In genomic region chr11:638616-639323, GRCh38 we compare ENCODE assay signal across 16 cellular contexts. TPM values are rescaled to one million over a fixed set of nuclear protein-coding genes. Genes with fewer than 3 reads are reported as not detected.
DNase-seq lines count a peak whose midpoint lies in the region; ATAC-seq, FAIRE-seq and TF ChIP-seq lines count a peak whose summit lies in the region.
"Had no signal": no experiment of that assay in that cellular context is flagged by ENCODE, and none has a peak within 500 bp of the region (broad histone marks: within the 10 kb centered on the region; RNA-seq: fewer than 3 reads in every experiment).

No MANE protein-coding gene starts in this region.

- H3K9me3 Mint-ChIP-seq in activated T-cell treated with anti-CD3 and anti-CD28 coated beads, Interleukin-2, amount 50 U/mL, for 72 hours, result no peaks in the 10 kb centered on the region
- no peaks in the 10 kb centered on the region for H3K9me3 Mint-ChIP-seq in activated T-cell treated with anti-CD3 and anti-CD28 coated beads, Interleukin-2, amount 50 U/mL, for 24 hours
- no peaks in the 10 kb centered on the region for H3K9me3 Mint-ChIP-seq in activated T-helper 17 cell treated with anti-CD3 and anti-CD28 coated beads, Interleukin-2, amount 50 U/mL, for 72 hours

- H3F3A ChIP-seq in smooth muscle cell (ENCODE audit: low read depth), result no peaks in the 10 kb centered on the region

- H3K4me2 ChIP-seq in smooth muscle cell, result peak overlapping the region; percentile 77

- peaks cover 23% of the 10 kb centered on the region for H3K4me1 ChIP-seq in smooth muscle cell (ENCODE audit: low read depth)

- H3K27me3 ChIP-seq in smooth muscle cell (ENCODE audit: low read depth), result peaks cover 21% of the 10 kb centered on the region
- H3K27me3 ChIP-seq: MG63 had no signal

- H3K9me3 ChIP-seq in iPS-18c (ENCODE audit: control insufficient read depth, insufficient read depth, low read length), result no peaks in the 10 kb centered on the region
- no peaks in the 10 kb centered on the region for H3K9me3 ChIP-seq in smooth muscle cell (replicated peaks; ENCODE audit: low read depth)
- H3K9me3 ChIP-seq: MG63 had no signal

- H3K36me3 Mint-ChIP-seq in activated T-cell treated with anti-CD3 and anti-CD28 coated beads, Interleukin-2, amount 50 U/mL, for 72 hours (ENCODE audit: insufficient read depth in 2 of 2), result peaks cover 0 to 3% of the 10 kb centered on the region in 2 donors
- H3K36me3 Mint-ChIP-seq in activated T-cell treated with anti-CD3 and anti-CD28 coated beads, Interleukin-2, amount 50 U/mL, for 24 hours (ENCODE audit: low read depth), result peaks cover 3% of the 10 kb centered on the region
- H3K36me3 Mint-ChIP-seq in activated T-helper 17 cell treated with anti-CD3 and anti-CD28 coated beads, Interleukin-2, amount 50 U/mL, for 72 hours (ENCODE audit: low read depth), result peaks cover 10% of the 10 kb centered on the region

- H3K36me3 ChIP-seq in smooth muscle cell (ENCODE audit: low read depth), result no peaks in the 10 kb centered on the region

- H3K27ac ChIP-seq in smooth muscle cell (ENCODE audit: low read depth), result peak overlapping the region; percentile 85

- peak overlapping the region; percentile 44 to 51 for H3K4me3 Mint-ChIP-seq in activated T-cell treated with anti-CD3 and anti-CD28 coated beads, Interleukin-2, amount 50 U/mL, for 72 hours
- H3K4me3 Mint-ChIP-seq in activated T-cell treated with anti-CD3 and anti-CD28 coated beads, Interleukin-2, amount 50 U/mL, for 24 hours, result no peak overlapping the region
- peak overlapping the region; percentile 39 for H3K4me3 Mint-ChIP-seq in activated T-helper 17 cell treated with anti-CD3 and anti-CD28 coated beads, Interleukin-2, amount 50 U/mL, for 72 hours

- no peak for DNase-seq in activated T-cell treated with anti-CD3 and anti-CD28 coated beads, Interleukin-2, amount 50 U/mL, for 72 hours
- DNase-seq in activated T-cell treated with anti-CD3 and anti-CD28 coated beads, Interleukin-2, amount 50 U/mL, for 24 hours, result no peak
- no peak for DNase-seq in smooth muscle cell (lab: John Stamatoyannopoulos, UW; ENCODE audit: unreplicated experiment)
- DNase-seq in hippocampal formation (lab: John Stamatoyannopoulos, UW), result no peak
- DNase-seq in RCC 7860 (ENCODE audit: low spot score), result no peak
- no peak for DNase-seq in mucosa of gallbladder (ENCODE audit: low spot score)
- DNase-seq: cerebellar nuclear complex, DMS79 treated with DMSO at 0.1 percent for 48 hours, MG63 had no signal

- H3K4me1 Mint-ChIP-seq in activated T-cell treated with anti-CD3 and anti-CD28 coated beads, Interleukin-2, amount 50 U/mL, for 72 hours (ENCODE audit: low read depth), result peaks cover 13% of the 10 kb centered on the region
- H3K4me1 Mint-ChIP-seq in activated T-cell treated with anti-CD3 and anti-CD28 coated beads, Interleukin-2, amount 50 U/mL, for 24 hours (ENCODE audit: low read depth), result peaks cover 19% of the 10 kb centered on the region
- H3K4me1 Mint-ChIP-seq in activated T-helper 17 cell treated with anti-CD3 and anti-CD28 coated beads, Interleukin-2, amount 50 U/mL, for 72 hours, result no peaks in the 10 kb centered on the region

- H3K4me3 ChIP-seq in iPS-18c (ENCODE audit: insufficient read depth, low read depth, low read length), result peak overlapping the region; percentile 50; the same call in 1 of the 2 replicates
- H3K4me3 ChIP-seq in smooth muscle cell, result peak overlapping the region; percentile 9
- H3K4me3 ChIP-seq: GM12878, MG63 had no signal

- no peaks in the 10 kb centered on the region for H3K79me2 ChIP-seq in smooth muscle cell (ENCODE audit: low read depth)

- FAIRE-seq in RCC 7860 (lab: Jason Lieb, UNC), result no peak
- FAIRE-seq: GM12878, islet of Langerhans had no signal

- peaks cover 81% of the 10 kb centered on the region for H4K20me1 ChIP-seq in smooth muscle cell (ENCODE audit: low read depth)

- ATAC-seq in activated T-cell treated with anti-CD3 and anti-CD28 coated beads, Interleukin-2, amount 50 U/mL, for 72 hours (replicated peaks in 1 of 2), result no peak
- no peak for ATAC-seq in activated T-helper 17 cell treated with anti-CD3 and anti-CD28 coated beads, Interleukin-2, amount 50 U/mL, for 72 hours (replicated peaks)
- ATAC-seq: GM12878 had no signal

- H3K27me3 Mint-ChIP-seq in activated T-cell treated with anti-CD3 and anti-CD28 coated beads, Interleukin-2, amount 50 U/mL, for 72 hours (ENCODE audit: low read depth), result peaks cover 15% of the 10 kb centered on the region
- H3K27me3 Mint-ChIP-seq in activated T-cell treated with anti-CD3 and anti-CD28 coated beads, Interleukin-2, amount 50 U/mL, for 24 hours, result peaks cover 49% of the 10 kb centered on the region
- peaks cover 8% of the 10 kb centered on the region for H3K27me3 Mint-ChIP-seq in activated T-helper 17 cell treated with anti-CD3 and anti-CD28 coated beads, Interleukin-2, amount 50 U/mL, for 72 hours

- H2AFZ ChIP-seq in smooth muscle cell (ENCODE audit: low read depth), result no peak overlapping the region

- H3K27ac Mint-ChIP-seq in activated T-cell treated with anti-CD3 and anti-CD28 coated beads, Interleukin-2, amount 50 U/mL, for 72 hours, result peak overlapping the region; percentile 57
- no peak overlapping the region for H3K27ac Mint-ChIP-seq in activated T-cell treated with anti-CD3 and anti-CD28 coated beads, Interleukin-2, amount 50 U/mL, for 24 hours
- H3K27ac Mint-ChIP-seq in activated T-helper 17 cell treated with anti-CD3 and anti-CD28 coated beads, Interleukin-2, amount 50 U/mL, for 72 hours, result no peak overlapping the region

- 6% methylated on average over 27 of the region's 27 CpGs for WGBS in smooth muscle cell (ENCODE audit: low lambda C conversion rate)

- H3K9ac ChIP-seq in smooth muscle cell (ENCODE audit: low read depth), result peak overlapping the region; percentile 53

- TF ChIP-seq CTCF in smooth muscle cell (IDR thresholded peaks at IDR 0.05; ENCODE audit: borderline replicate concordance, insufficient read depth, poor library complexity, severe bottlenecking), result no peak

RNA-seq across cellular contexts. Expression of gene DRD4, which starts 1.7 kb away (rescaled TPM):
- total RNA-seq in activated T-cell treated with anti-CD3 and anti-CD28 coated beads, Interleukin-2, amount 50 U/mL, for 72 hours, result 1 to 10 TPM; 1.7 to 2.0 TPM
- total RNA-seq in activated T-helper 17 cell treated with anti-CD3 and anti-CD28 coated beads, Interleukin-2, amount 50 U/mL, for 72 hours, result 1 to 10 TPM in 1 of 2 donors, under 1 TPM in 1; 0.48 to 3.8 TPM
- total RNA-seq in smooth muscle cell (not detected in 2 replicates), mucosa of gallbladder (2.6 TPM)
- 2.7 and 3.1 TPM in 2 replicates for polyA plus RNA-seq in smooth muscle cell
- total RNA-seq: GM12878, SK-MEL-5, urinary bladder had no signal
- polyA plus RNA-seq: GM12878, neural cell had no signal

RNA-seq across cellular contexts. Expression of gene SCT, which starts 11.8 kb away (rescaled TPM):
- not detected for total RNA-seq in activated T-cell treated with anti-CD3 and anti-CD28 coated beads, Interleukin-2, amount 50 U/mL, for 72 hours
- not detected for total RNA-seq in activated T-helper 17 cell treated with anti-CD3 and anti-CD28 coated beads, Interleukin-2, amount 50 U/mL, for 72 hours
- total RNA-seq in smooth muscle cell (not detected in 2 replicates), mucosa of gallbladder (not detected)
- 1.4 and 2.2 TPM in 2 replicates for polyA plus RNA-seq in smooth muscle cell
- total RNA-seq: GM12878, SK-MEL-5, urinary bladder had no signal
- polyA plus RNA-seq: GM12878, neural cell, urinary bladder had no signal

RNA-seq across cellular contexts. Expression of gene CDHR5, which starts 14.0 kb away (rescaled TPM):
- total RNA-seq in activated T-cell treated with anti-CD3 and anti-CD28 coated beads, Interleukin-2, amount 50 U/mL, for 72 hours, result under 1 TPM in 1 of 2 donors, not detected in 1; 0.09 TPM
- total RNA-seq in activated T-helper 17 cell treated with anti-CD3 and anti-CD28 coated beads, Interleukin-2, amount 50 U/mL, for 72 hours, result not detected
- total RNA-seq in smooth muscle cell, result not detected in 2 replicates
- 0.37 TPM in 1 of 2 replicates, not detected in the other for polyA plus RNA-seq in smooth muscle cell
- total RNA-seq in mucosa of gallbladder, result 89.6 TPM
- total RNA-seq: GM12878, SK-MEL-5, urinary bladder had no signal
- polyA plus RNA-seq: neural cell had no signal

RNA-seq across cellular contexts. Expression of gene IRF7, which starts 23.0 kb away (rescaled TPM):
- total RNA-seq in activated T-cell treated with anti-CD3 and anti-CD28 coated beads, Interleukin-2, amount 50 U/mL, for 72 hours, result 10 to 100 TPM; 46.7 to 95.8 TPM
- total RNA-seq in activated T-helper 17 cell treated with anti-CD3 and anti-CD28 coated beads, Interleukin-2, amount 50 U/mL, for 72 hours, result 10 to 100 TPM; 14.7 to 25.8 TPM
- total RNA-seq in smooth muscle cell (7.1 and 11.1 TPM in 2 replicates), mucosa of gallbladder (54.0 TPM)
- polyA plus RNA-seq in smooth muscle cell, result 12.7 and 14.3 TPM in 2 replicates

RNA-seq across cellular contexts. Expression of gene DEAF1, which starts 56.3 kb away (rescaled TPM):
- 10 to 100 TPM; 40.5 to 66.1 TPM for total RNA-seq in activated T-cell treated with anti-CD3 and anti-CD28 coated beads, Interleukin-2, amount 50 U/mL, for 72 hours
- total RNA-seq in activated T-helper 17 cell treated with anti-CD3 and anti-CD28 coated beads, Interleukin-2, amount 50 U/mL, for 72 hours, result 10 to 100 TPM; 43.2 to 56.0 TPM
- total RNA-seq in smooth muscle cell, result 18.7 and 19.0 TPM in 2 replicates
- 39.2 and 61.5 TPM in 2 replicates for polyA plus RNA-seq in smooth muscle cell
- total RNA-seq in mucosa of gallbladder, result 45.0 TPM

Comparison
In these comparisons a context has a peak if more than half of its experiments do, and no peak if none do; other contexts are left out.
1. RNA of gene CDHR5, which starts 14.0 kb away (total RNA-seq): 89.6 TPM in mucosa of gallbladder (single experiment); 0.09 TPM in activated T-cell treated with anti-CD3 and anti-CD28 coated beads, Interleukin-2, amount 50 U/mL, for 72 hours, not detected in activated T-helper 17 cell treated with anti-CD3 and anti-CD28 coated beads, Interleukin-2, amount 50 U/mL, for 72 hours and not detected in smooth muscle cell; every median in the first group is over 10 times any median in the second.